ENCODE assay signal across 11 cellular contexts in the genomic region with DNA sequence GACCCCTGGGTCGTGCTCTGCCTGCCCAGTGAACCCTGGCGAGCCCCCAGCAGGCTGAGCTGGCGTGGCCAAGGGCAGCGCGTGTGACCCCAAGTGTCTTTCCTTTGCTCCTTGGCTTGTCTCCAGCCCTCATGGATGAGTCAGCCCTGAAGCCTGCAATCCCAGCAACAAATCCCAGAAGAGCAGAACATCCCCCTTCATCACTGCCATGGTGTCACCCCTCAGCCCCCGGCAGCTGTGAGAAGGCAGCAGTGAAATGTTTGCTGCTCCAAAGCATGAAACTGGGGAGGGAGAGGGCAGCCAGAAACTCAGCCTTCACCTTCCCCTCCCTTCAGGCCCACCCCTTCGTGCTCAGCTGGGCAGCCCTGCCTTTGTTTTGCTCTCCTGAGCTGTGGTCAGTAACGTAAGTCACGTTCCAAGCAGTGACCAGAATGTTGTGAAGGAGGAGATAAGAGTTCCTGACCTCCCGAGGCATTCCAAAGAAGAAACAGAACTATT. TPM values are rescaled to one million over a fixed set of nuclear protein-coding genes. Genes with fewer than 3 reads are reported as not detected.
A peak's percentile ranks its signal among the peaks of the same experiment; 100 is the strongest.
DNase-seq lines count a peak whose midpoint lies in the region; ATAC-seq and TF ChIP-seq lines count a peak whose summit lies in the region.
"Had no signal": no experiment of that assay in that cellular context is flagged by ENCODE, and none has a peak within 500 bp of the region (broad histone marks: within the 10 kb centered on the region; RNA-seq: fewer than 3 reads in every experiment).

No MANE protein-coding gene starts in this region.

- in situ Hi-C loops in G401 (cut with HindIII; ENCODE audit: low sequenced_read_pairs): no loop called here

- H3K27me3 Mint-ChIP-seq in natural killer cell (ENCODE audit: low read depth in 2 of 2): peaks cover 3 to 18% of the 10 kb centered on the region in 2 donors

- H3K27ac ChIP-seq in Peyer's patch: peak overlapping the region; percentile 43 to 69 (median 57)
- H3K27ac ChIP-seq in esophagus squamous epithelium: peak overlapping the region; percentile 59 to 89 (median 68)
- H3K27ac ChIP-seq: SK-N-MC had no signal

- TF ChIP-seq POLR2A in Peyer's patch (IDR thresholded peaks at IDR 0.05) (no peak), esophagus squamous epithelium (IDR thresholded peaks at IDR 0.05) (no peak)

- DNase-seq in AG09319 (ENCODE audit: extremely low read depth, low read depth) (peak; percentile 94), Peyer's patch (peak in 2 of 3 donors; percentile 22 to 77), esophagus squamous epithelium (lab: John Stamatoyannopoulos, UW) (no peak), non-pigmented ciliary epithelial cell (ENCODE audit: low read depth) (peak; percentile 37), natural killer cell (no peak), HUDEP-2 (lab: John Stamatoyannopoulos, UW; ENCODE audit: unreplicated experiment in 76 of 76) (no peak), G401 (ENCODE audit: low spot score) (no peak)
- DNase-seq: cortex of kidney; stimulated activated CD4-positive, alpha-beta T cell treated with anti-CD3 and anti-CD28 coated beads, Interleukin-4, amount 100 ng/mL, for 4 hours had no signal

- no peaks in the 10 kb centered on the region for H3K4me1 Mint-ChIP-seq in natural killer cell

- WGBS in esophagus squamous epithelium, 2 donors: 27 to 30% methylated on average over 4 of the region's 10 CpGs

- H3K27me3 ChIP-seq in Peyer's patch: no peaks in the 10 kb centered on the region
- H3K27me3 ChIP-seq in esophagus squamous epithelium: no peaks in the 10 kb centered on the region

- ATAC-seq in HG03159 (IDR thresholded peaks at IDR 0.05; ENCODE audit: unreplicated experiment) (no peak), natural killer cell (no peak)

- H3K36me3 Mint-ChIP-seq in natural killer cell: no peaks in the 10 kb centered on the region

- H3K4me3 ChIP-seq in Peyer's patch: no peak overlapping the region
- no peak overlapping the region for H3K4me3 ChIP-seq in esophagus squamous epithelium
- H3K4me3 ChIP-seq: SK-N-MC had no signal

- no peak overlapping the region for H3K4me3 Mint-ChIP-seq in natural killer cell

- H3K27ac Mint-ChIP-seq in natural killer cell: no peak overlapping the region

- intact Hi-C loops in esophagus squamous epithelium (cut with DNase I): no loop called here
- intact Hi-C loops in natural killer cell (cut with micrococcal nuclease): no loop called here

- TF ChIP-seq CTCF in AG09319 (IDR thresholded peaks at IDR 0.05; ENCODE audit: low read depth, low read length): no peak
- TF ChIP-seq CTCF in Peyer's patch (IDR thresholded peaks at IDR 0.05): no peak
- TF ChIP-seq CTCF in esophagus squamous epithelium (IDR thresholded peaks at IDR 0.05): no peak
- TF ChIP-seq CTCF in natural killer cell (IDR thresholded peaks at IDR 0.05): no peak

- no peaks in the 10 kb centered on the region for H3K9me3 Mint-ChIP-seq in natural killer cell

- H3K4me1 ChIP-seq in Peyer's patch (peaks cover 0 to 21% (median 0%) of the 10 kb centered on the region in 4 donors), esophagus squamous epithelium (peaks cover 0 to 40% (median 18%) of the 10 kb centered on the region in 3 donors)

- H3K36me3 ChIP-seq in Peyer's patch (peaks cover 0 to 6% (median 0%) of the 10 kb centered on the region in 3 donors), esophagus squamous epithelium (peaks cover 0 to 13% (median 0%) of the 10 kb centered on the region in 3 donors)

- no peaks in the 10 kb centered on the region for H3K9me3 ChIP-seq in Peyer's patch
- no peaks in the 10 kb centered on the region for H3K9me3 ChIP-seq in esophagus squamous epithelium

RNA-seq across cellular contexts. Expression of a gene that starts 29.8 kb away (rescaled TPM):
- total RNA-seq in Peyer's patch: 1 to 10 TPM in 3 of 4 donors, under 1 TPM in 1; 0.53 to 5.8 (median 2.6) TPM
- total RNA-seq in esophagus squamous epithelium: 1 to 10 TPM in 3 of 4 donors, under 1 TPM in 1; 0.11 to 5.7 (median 2.1) TPM
- total RNA-seq in natural killer cell: under 1 TPM in 1 of 3 donors, not detected in 2; 0.20 TPM
- total RNA-seq in G401 (2014; rRNA removed; shearing (Covaris generic)): not detected in 2 replicates

RNA-seq across cellular contexts. Expression of a gene that starts 49.8 kb away (rescaled TPM):
- total RNA-seq in Peyer's patch (1 to 10 TPM in 1 of 4 donors, under 1 TPM in 1, not detected in 2; 0.85 to 1.7 TPM), esophagus squamous epithelium (1 to 10 TPM in 3 of 4 donors, under 1 TPM in 1; 0.83 to 8.8 (median 1.8) TPM), natural killer cell (not detected)
- not detected in 2 replicates for total RNA-seq in G401 (2014; rRNA removed; shearing (Covaris generic))

Comparison
In these comparisons a context has a peak if more than half of its experiments do, and no peak if none do; other contexts are left out.
1. DNase-seq: peak in AG09319 (single experiment), Peyer's patch (2 of 3) and non-pigmented ciliary epithelial cell (single experiment); none in esophagus squamous epithelium (single experiment), natural killer cell (single experiment), HUDEP-2 (0 of 76) and G401 (single experiment).